11 cellular contexts compared by ENCODE assay signal in the genomic region with DNA sequence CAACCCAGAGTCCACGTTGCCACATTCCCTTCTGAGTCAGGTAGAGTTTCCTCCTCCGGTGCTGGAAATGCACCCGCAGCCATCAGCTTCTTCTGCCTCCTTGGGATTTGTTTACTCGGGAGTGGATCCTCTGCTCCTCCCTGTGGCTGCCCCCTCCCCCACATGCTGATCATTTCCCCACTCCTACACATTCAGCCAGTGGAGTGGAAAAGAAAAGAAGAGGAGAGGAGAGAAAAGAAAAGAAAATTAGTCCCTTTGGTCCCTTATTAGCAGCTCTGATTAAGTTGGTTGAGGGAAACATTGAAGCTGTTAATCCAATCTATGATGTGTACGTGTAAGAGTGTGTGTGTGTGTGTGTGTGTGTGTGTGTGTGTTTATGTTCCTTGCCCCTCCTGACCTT. TPM values are rescaled to one million over a fixed set of nuclear protein-coding genes. Genes with fewer than 3 reads are reported as not detected.
DNase-seq lines count a peak whose midpoint lies in the region; ATAC-seq and TF ChIP-seq lines count a peak whose summit lies in the region.
"Had no signal": no experiment of that assay in that cellular context is flagged by ENCODE, and none has a peak within 500 bp of the region (broad histone marks: within the 10 kb centered on the region; RNA-seq: fewer than 3 reads in every experiment).

No MANE protein-coding gene starts in this region.

- H3K79me2 ChIP-seq in GM23338 (replicated peaks; ENCODE audit: insufficient read depth) (no peaks in the 10 kb centered on the region), HCT116 (ENCODE audit: insufficient read depth, low read length) (no peaks in the 10 kb centered on the region), parathyroid adenoma (no peaks in the 10 kb centered on the region)

- TF ChIP-seq RAD21 in HCT116 (IDR thresholded peaks at IDR 0.05; ENCODE audit: low read depth) = no peak

- H3K27ac ChIP-seq in GM23338 (ENCODE audit: low read depth) = no peak overlapping the region
- H3K27ac ChIP-seq in HCT116 (ENCODE audit: low read depth, low read length) = no peak overlapping the region
- H3K27ac ChIP-seq in parathyroid adenoma = no peak overlapping the region
- H3K27ac ChIP-seq: C4-2B had no signal

- H3K4me3 Mint-ChIP-seq in GM23338 = no peak overlapping the region
- no peak overlapping the region for H3K4me3 Mint-ChIP-seq in activated CD8-positive, alpha-beta memory T cell treated with anti-CD3 and anti-CD28 coated beads, Interleukin-2, amount 10 ng/mL, durations not matched to agents 7 days and 5 days
- H3K4me3 Mint-ChIP-seq: CD4-positive, alpha-beta memory T cell; IgD-negative memory B cell had no signal

- no peak for ATAC-seq in GM23338
- ATAC-seq in HCT116 = no peak
- no peak for ATAC-seq in activated CD8-positive, alpha-beta memory T cell treated with anti-CD3 and anti-CD28 coated beads, Interleukin-2, amount 10 ng/mL, durations not matched to agents 7 days and 5 days
- no peak for ATAC-seq in GM21723 (IDR thresholded peaks at IDR 0.05; ENCODE audit: unreplicated experiment)

- POLR2A ChIA-PET in HCT116 (lab: Charles Lee) = no interaction called here

- RAD21 ChIA-PET in HCT116 (lab: Charles Lee; ENCODE audit: low non-redundant PET in 1 of 2, low total read pairs in 2 of 2, uncharacterized antibody in 2 of 2, unreplicated experiment in 2 of 2) = no interaction called here

- H3K27me3 ChIP-seq in GM23338 (ENCODE audit: insufficient read depth) = no peaks in the 10 kb centered on the region
- no peaks in the 10 kb centered on the region; the same call in 1 of the 2 replicates for H3K27me3 ChIP-seq in HCT116 (ENCODE audit: insufficient read depth, low read length)
- H3K27me3 ChIP-seq in parathyroid adenoma (ENCODE audit: control insufficient read depth, insufficient read depth, low read length) = no peaks in the 10 kb centered on the region
- H3K27me3 ChIP-seq: BE2C had no signal

- intact Hi-C loops in HCT116 (cut with micrococcal nuclease) = no loop called here

- H2AFZ ChIP-seq in GM23338 = peak overlapping the region; percentile 90
- H2AFZ ChIP-seq in HCT116 (ENCODE audit: low read depth, low read length, poor library complexity, severe bottlenecking) = peak overlapping the region; percentile 68
- peak overlapping the region; percentile 64 for H2AFZ ChIP-seq in parathyroid adenoma

- H3K9ac ChIP-seq in HCT116 (ENCODE audit: low read length) = no peak overlapping the region
- H3K9ac ChIP-seq in parathyroid adenoma = no peak overlapping the region

- H4K20me1 ChIP-seq in GM23338 (replicated peaks; ENCODE audit: insufficient read depth) = no peaks in the 10 kb centered on the region
- no peaks in the 10 kb centered on the region for H4K20me1 ChIP-seq in HCT116 (ENCODE audit: insufficient read depth)

- TF ChIP-seq POLR2A in HCT116 (IDR thresholded peaks at IDR 0.05; ENCODE audit: borderline replicate concordance, extremely low read depth, insufficient read depth, insufficient read length) = no peak

- CTCF ChIA-PET in HCT116 (lab: Charles Lee) = interaction anchor here (0.6 to 2.3 kb wide), 19 partner anchors 9 to 504 kb away, joined by 3 to 12 read pairs (median 3); a partner anchor contains a TSS
- CTCF ChIA-PET in activated CD8-positive, alpha-beta memory T cell treated with anti-CD3 and anti-CD28 coated beads, Interleukin-2, amount 10 ng/mL, durations not matched to agents 7 days and 5 days (lab: Charles Lee) = interaction anchor here (1.0 to 1.4 kb wide), 2 partner anchors 32 to 147 kb away, joined by 3 read pairs; no protein-coding TSS in a partner anchor

- no peaks in the 10 kb centered on the region for H3K36me3 ChIP-seq in GM23338 (ENCODE audit: insufficient read depth)
- H3K36me3 ChIP-seq in HCT116 (ENCODE audit: control insufficient read depth in 1 of 2, insufficient read depth in 2 of 2, low read length in 2 of 2) = no peaks in the 10 kb centered on the region
- H3K36me3 ChIP-seq in parathyroid adenoma (ENCODE audit: control insufficient read depth, insufficient read depth, low read length) = no peaks in the 10 kb centered on the region
- H3K36me3 ChIP-seq: BE2C had no signal

- H3K4me3 ChIP-seq in GM23338 (no peak overlapping the region), HCT116 (replicated peaks in 1 of 2; ENCODE audit: low read depth in 1 of 2, low read length in 2 of 2) (no peak overlapping the region), parathyroid adenoma (ENCODE audit: low read depth, low read length) (no peak overlapping the region)

- H3K4me1 Mint-ChIP-seq in GM23338 = no peaks in the 10 kb centered on the region
- no peaks in the 10 kb centered on the region for H3K4me1 Mint-ChIP-seq in activated CD8-positive, alpha-beta memory T cell treated with anti-CD3 and anti-CD28 coated beads, Interleukin-2, amount 10 ng/mL, durations not matched to agents 7 days and 5 days
- H3K4me1 Mint-ChIP-seq: CD4-positive, alpha-beta memory T cell had no signal

- BruUV-seq in HCT116 (replicated peaks; lab: Mats Ljungman, UMichigan) = no TSS peak

- H3K36me3 Mint-ChIP-seq in GM23338 (ENCODE audit: low read depth) = no peaks in the 10 kb centered on the region
- H3K36me3 Mint-ChIP-seq in activated CD8-positive, alpha-beta memory T cell treated with anti-CD3 and anti-CD28 coated beads, Interleukin-2, amount 10 ng/mL, durations not matched to agents 7 days and 5 days = no peaks in the 10 kb centered on the region
- H3K36me3 Mint-ChIP-seq: CD4-positive, alpha-beta memory T cell; IgD-negative memory B cell had no signal

- H3K9me2 ChIP-seq in GM23338 (ENCODE audit: insufficient read depth) = peaks cover 3% of the 10 kb centered on the region; the same call in 1 of the 2 replicates
- H3K9me2 ChIP-seq in HCT116 (ENCODE audit: insufficient read depth) = no peaks in the 10 kb centered on the region

- H3K4me2 ChIP-seq in GM23338 (no peak overlapping the region), HCT116 (ENCODE audit: low read length) (no peak overlapping the region), parathyroid adenoma (ENCODE audit: low read length) (no peak overlapping the region)

- no peak for DNase-seq in GM23338 (ENCODE audit: low spot score)
- DNase-seq in HCT116 (ENCODE audit: low read depth, low spot score) = no peak
- peak; percentile 79 for DNase-seq in left kidney (ENCODE audit: low read depth, low spot score)
- no peak for DNase-seq in activated CD8-positive, alpha-beta memory T cell treated with anti-CD3 and anti-CD28 coated beads, Interleukin-2, amount 10 ng/mL, durations not matched to agents 7 days and 5 days
- no peak for DNase-seq in AG08396 (ENCODE audit: low spot score)

- H3K9me3 ChIP-seq in HCT116 (ENCODE audit: control insufficient read depth in 1 of 2, insufficient read depth in 1 of 2, low read depth in 1 of 2, low read length in 2 of 2) (no peaks in the 10 kb centered on the region), parathyroid adenoma (ENCODE audit: control insufficient read depth, low read length) (no peaks in the 10 kb centered on the region)
- H3K9me3 ChIP-seq: BE2C had no signal

- H3K27ac Mint-ChIP-seq in GM23338 = no peak overlapping the region
- no peak overlapping the region for H3K27ac Mint-ChIP-seq in activated CD8-positive, alpha-beta memory T cell treated with anti-CD3 and anti-CD28 coated beads, Interleukin-2, amount 10 ng/mL, durations not matched to agents 7 days and 5 days
- H3K27ac Mint-ChIP-seq: IgD-negative memory B cell had no signal

- no peaks in the 10 kb centered on the region for H3K4me1 ChIP-seq in GM23338 (ENCODE audit: insufficient read depth)
- H3K4me1 ChIP-seq in HCT116 (ENCODE audit: control insufficient read depth in 1 of 2, insufficient read depth in 2 of 2, low read length in 2 of 2) = peaks cover 0 to 3% of the 10 kb centered on the region in 2 experiments; a peak in 1 of 4 replicates
- peaks cover 14% of the 10 kb centered on the region for H3K4me1 ChIP-seq in parathyroid adenoma
- H3K4me1 ChIP-seq: BE2C had no signal

- H3F3A ChIP-seq in GM23338 (replicated peaks; ENCODE audit: low read depth) = no peaks in the 10 kb centered on the region

- peaks cover 7% of the 10 kb centered on the region for H3K27me3 Mint-ChIP-seq in GM23338 (ENCODE audit: insufficient read depth, low read depth, poor library complexity)
- peaks cover 19% of the 10 kb centered on the region for H3K27me3 Mint-ChIP-seq in activated CD8-positive, alpha-beta memory T cell treated with anti-CD3 and anti-CD28 coated beads, Interleukin-2, amount 10 ng/mL, durations not matched to agents 7 days and 5 days

- H3K9me3 Mint-ChIP-seq in GM23338 = no peaks in the 10 kb centered on the region
- no peaks in the 10 kb centered on the region for H3K9me3 Mint-ChIP-seq in activated CD8-positive, alpha-beta memory T cell treated with anti-CD3 and anti-CD28 coated beads, Interleukin-2, amount 10 ng/mL, durations not matched to agents 7 days and 5 days (ENCODE audit: low read depth)

- TF ChIP-seq CTCF in GM23338 (conservative IDR thresholded peaks at IDR 0.05; ENCODE audit: low read depth in 2 of 2) = no peak
- TF ChIP-seq CTCF in HCT116 (IDR thresholded peaks at IDR 0.05 in 2 of 3, conservative IDR thresholded peaks at IDR 0.05 in 1 of 3; ENCODE audit: borderline replicate concordance in 1 of 3, insufficient read depth in 1 of 3, low read depth in 2 of 3, low read length in 2 of 3) = no peak
- no peak for TF ChIP-seq CTCF in parathyroid adenoma (IDR thresholded peaks at IDR 0.05)

TF ChIP-seq in GM23338, 12 proteins besides CTCF, POLR2A, EP300 and RAD21 (continues in another document):
- TF ChIP-seq, protein P1, sequence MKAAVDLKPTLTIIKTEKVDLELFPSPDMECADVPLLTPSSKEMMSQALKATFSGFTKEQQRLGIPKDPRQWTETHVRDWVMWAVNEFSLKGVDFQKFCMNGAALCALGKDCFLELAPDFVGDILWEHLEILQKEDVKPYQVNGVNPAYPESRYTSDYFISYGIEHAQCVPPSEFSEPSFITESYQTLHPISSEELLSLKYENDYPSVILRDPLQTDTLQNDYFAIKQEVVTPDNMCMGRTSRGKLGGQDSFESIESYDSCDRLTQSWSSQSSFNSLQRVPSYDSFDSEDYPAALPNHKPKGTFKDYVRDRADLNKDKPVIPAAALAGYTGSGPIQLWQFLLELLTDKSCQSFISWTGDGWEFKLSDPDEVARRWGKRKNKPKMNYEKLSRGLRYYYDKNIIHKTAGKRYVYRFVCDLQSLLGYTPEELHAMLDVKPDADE (IDR thresholded peaks at IDR 0.05) = no peak

TF ChIP-seq in HCT116, 20 proteins besides CTCF, POLR2A, EP300 and RAD21 (continues in another document):
- no peak for TF ChIP-seq ELF1 (IDR thresholded peaks at IDR 0.05; ENCODE audit: borderline replicate concordance, low read depth)
- no peak for TF ChIP-seq SP1 (IDR thresholded peaks at IDR 0.05; ENCODE audit: low read depth)
- TF ChIP-seq, protein P2, sequence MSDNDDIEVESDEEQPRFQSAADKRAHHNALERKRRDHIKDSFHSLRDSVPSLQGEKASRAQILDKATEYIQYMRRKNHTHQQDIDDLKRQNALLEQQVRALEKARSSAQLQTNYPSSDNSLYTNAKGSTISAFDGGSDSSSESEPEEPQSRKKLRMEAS (IDR thresholded peaks at IDR 0.05) = no peak

RNA-seq across cellular contexts. Expression of a gene that starts 36.6 kb away (rescaled TPM):
- not detected in 2 replicates for total RNA-seq in GM23338 (2014; rRNA removed; shearing (Covaris generic))
- not detected in 2 replicates for polyA plus RNA-seq in GM23338 (2016; fragmentation: Nextera tagmentation; extraction: Ambion mirVana)
- 0.54 TPM for total RNA-seq in HCT116 (2021; ENCODE audit: unreplicated experiment)
- 0.17 and 0.25 TPM in 2 replicates for polyA plus RNA-seq in HCT116 (2012)
- total RNA-seq in activated CD8-positive, alpha-beta memory T cell treated with anti-CD3 and anti-CD28 coated beads, Interleukin-2, amount 10 ng/mL, durations not matched to agents 7 days and 5 days = not detected
- polyA plus RNA-seq: IgD-negative memory B cell had no signal
